ENCODE assay signal across 9 cellular contexts in genomic region chr14:44775248-44775647, GRCh38.
"Had no signal": no experiment of that assay in that cellular context is flagged by ENCODE, and none has a peak within 500 bp of the region (broad histone marks: within the 10 kb centered on the region; RNA-seq: fewer than 3 reads in every experiment).

No MANE protein-coding gene starts in this region.

- H3K4me1 ChIP-seq: HAP-1 had no signal

- H3K9ac ChIP-seq: GM23248 had no signal

- DNase-seq: GM23248, GOT3, H7, H9, HCEC 1CT, HFFc6 had no signal

- ATAC-seq: GM23338, HCT116 had no signal

- H3K4me2 ChIP-seq: GM23338 had no signal

- H2AFZ ChIP-seq: GM23248, GM23338 had no signal

- H3K4me3 ChIP-seq: GM23248, GM23338, HAP-1 had no signal

- H3K9me3 ChIP-seq: HAP-1 had no signal

- H3K27ac ChIP-seq: GM23248 had no signal

- H3K36me3 ChIP-seq: HAP-1 had no signal
